Comparison of ENCODE assay signal across 19 cellular contexts in genomic region chr6:136564170-136564569, GRCh38. TPM values are rescaled to one million over a fixed set of nuclear protein-coding genes. Genes with fewer than 3 reads are reported as not detected.
A peak's percentile ranks its signal among the peaks of the same experiment; 100 is the strongest.
DNase-seq lines count a peak whose midpoint lies in the region; ATAC-seq, FAIRE-seq and TF ChIP-seq lines count a peak whose summit lies in the region.
"Had no signal": no experiment of that assay in that cellular context is flagged by ENCODE, and none has a peak within 500 bp of the region (broad histone marks: within the 10 kb centered on the region; RNA-seq: fewer than 3 reads in every experiment).

No MANE protein-coding gene starts in this region.

- H3K4me2 ChIP-seq in K562 (ENCODE audit: insufficient read depth, low read length) = no peak overlapping the region
- no peak overlapping the region for H3K4me2 ChIP-seq in GM23248 (ENCODE audit: unreplicated experiment)

- TF ChIP-seq RAD21 in K562 (CRISPR knock-in tag; conservative IDR thresholded peaks at IDR 0.05 in 1 of 2, IDR thresholded peaks at IDR 0.05 in 1 of 2) = 0 out of 4 replicates have a peak, but pooled peaks of 1 of the 2 experiments have one; percentile 8

- no peak for TF ChIP-seq CTCF in K562 (IDR thresholded peaks at IDR 0.05 in 2 of 3, conservative IDR thresholded peaks at IDR 0.05 in 1 of 3; ENCODE audit: insufficient read depth in 2 of 3, low read depth in 1 of 3, low read length in 3 of 3)
- no peak for TF ChIP-seq CTCF in nephron progenitor cell (IDR thresholded peaks at IDR 0.05)

- TF ChIP-seq EP300 in K562 (IDR thresholded peaks at IDR 0.05; ENCODE audit: low read length) = no peak

- H3K27ac ChIP-seq in CD4-positive, CD25-positive, alpha-beta regulatory T cell (ENCODE audit: insufficient read depth, low read length, poor library complexity, severe bottlenecking) = no peak overlapping the region
- H3K27ac ChIP-seq in K562 (ENCODE audit: extremely low read depth, low read depth, low read length) (peak overlapping the region; percentile 44; the same call in 1 of the 3 replicates), GM23248 (no peak overlapping the region)
- H3K27ac ChIP-seq: adrenal gland; BLaER1 treated with 17β-estradiol and CSF1 and Interleukin-3, amounts not matched to agents 10 nM and 100 nM; upper lobe of left lung had no signal

- no peak for DNase-seq in CD4-positive, CD25-positive, alpha-beta regulatory T cell
- peak; percentile 21 for DNase-seq in KBM-7
- peak in 1 of 4 experiments; percentile 16 for DNase-seq in K562 (ENCODE audit: extremely low read depth in 1 of 4, low spot score in 3 of 4)
- DNase-seq in nephron progenitor cell = no peak
- DNase-seq in activated T-cell treated with anti-CD3 and anti-CD28 coated beads, Interleukin-2, amount 50 U/mL, for 24 hours = no peak
- DNase-seq in ureter (ENCODE audit: low spot score) = no peak
- no peak for DNase-seq in erythroblast (lab: John Stamatoyannopoulos, UW)
- DNase-seq in GM23248 = no peak
- DNase-seq: activated CD4-positive, alpha-beta T cell treated with anti-CD3 and anti-CD28 coated beads for 4 hours; activated gamma-delta T cell treated with Interleukin-2 at 50 U/mL for 16 hours; adrenal gland; MV-4-11; NCI-H1694; NCI-H748 treated with DMSO at 0.1 percent for 48 hours; stimulated activated CD4-positive, alpha-beta T cell treated with anti-CD3 and anti-CD28 coated beads, Interleukin-4, amount 100 ng/mL, for 24 hours; upper lobe of left lung had no signal

- H3K27me3 ChIP-seq in CD4-positive, CD25-positive, alpha-beta regulatory T cell (ENCODE audit: control insufficient read depth, insufficient read depth, low read length) = no peaks in the 10 kb centered on the region
- no peaks in the 10 kb centered on the region for H3K27me3 ChIP-seq in K562 (ENCODE audit: control insufficient read depth in 2 of 2, insufficient read depth in 2 of 2, low read length in 2 of 2)
- no peaks in the 10 kb centered on the region for H3K27me3 ChIP-seq in GM23248 (replicated peaks; ENCODE audit: insufficient read depth)
- H3K27me3 ChIP-seq: adrenal gland; BLaER1 treated with 17β-estradiol and CSF1 and Interleukin-3, amounts not matched to agents 10 nM and 100 nM; upper lobe of left lung had no signal

- FAIRE-seq in K562 (lab: Jason Lieb, UNC) = no peak

- H3K9me3 Mint-ChIP-seq in CD4-positive, CD25-positive, alpha-beta regulatory T cell = no peaks in the 10 kb centered on the region
- no peaks in the 10 kb centered on the region for H3K9me3 Mint-ChIP-seq in nephron progenitor cell
- no peaks in the 10 kb centered on the region for H3K9me3 Mint-ChIP-seq in activated T-cell treated with anti-CD3 and anti-CD28 coated beads, Interleukin-2, amount 50 U/mL, for 24 hours
- H3K9me3 Mint-ChIP-seq: IgD-negative memory B cell; stimulated activated naive CD8-positive, alpha-beta T cell treated with anti-CD3 and anti-CD28 coated beads, Interleukin-15, Interleukin-2, amounts not matched to agents 100 ng/mL and 50 ng/mL, for 24 hours had no signal

- H3K9me2 ChIP-seq in GM23248 (ENCODE audit: insufficient read depth) = no peaks in the 10 kb centered on the region

- intact Hi-C loops in K562 (cut with micrococcal nuclease) = no loop called here

- no peak overlapping the region for H3K9ac ChIP-seq in K562 (ENCODE audit: insufficient read depth in 1 of 2, low read depth in 2 of 2, low read length in 2 of 2)
- H3K9ac ChIP-seq in GM23248 = no peak overlapping the region
- H3K9ac ChIP-seq: BLaER1 treated with 17β-estradiol and CSF1 and Interleukin-3, amounts not matched to agents 10 nM and 100 nM had no signal

- no peaks in the 10 kb centered on the region for H3K9me1 ChIP-seq in K562 (ENCODE audit: control insufficient read depth, insufficient read depth, low read length)

- no peak overlapping the region for H3K4me3 Mint-ChIP-seq in CD4-positive, CD25-positive, alpha-beta regulatory T cell
- no peak overlapping the region for H3K4me3 Mint-ChIP-seq in nephron progenitor cell
- no peak overlapping the region for H3K4me3 Mint-ChIP-seq in activated T-cell treated with anti-CD3 and anti-CD28 coated beads, Interleukin-2, amount 50 U/mL, for 24 hours
- H3K4me3 Mint-ChIP-seq: IgD-negative memory B cell; stimulated activated naive CD8-positive, alpha-beta T cell treated with anti-CD3 and anti-CD28 coated beads, Interleukin-15, Interleukin-2, amounts not matched to agents 100 ng/mL and 50 ng/mL, for 24 hours had no signal

- no peaks in the 10 kb centered on the region for H4K20me1 ChIP-seq in K562 (replicated peaks; ENCODE audit: control insufficient read depth, insufficient read depth, low read length)
- no peaks in the 10 kb centered on the region for H4K20me1 ChIP-seq in GM23248 (ENCODE audit: insufficient read depth)
- H4K20me1 ChIP-seq: BLaER1 treated with 17β-estradiol and CSF1 and Interleukin-3, amounts not matched to agents 10 nM and 100 nM had no signal

- H3K27ac Mint-ChIP-seq in CD4-positive, CD25-positive, alpha-beta regulatory T cell = peak overlapping the region in 2 of 3 donors; percentile 8 to 56
- peak overlapping the region; percentile 4 for H3K27ac Mint-ChIP-seq in nephron progenitor cell
- H3K27ac Mint-ChIP-seq in activated T-cell treated with anti-CD3 and anti-CD28 coated beads, Interleukin-2, amount 50 U/mL, for 24 hours = no peak overlapping the region
- H3K27ac Mint-ChIP-seq: IgD-negative memory B cell; stimulated activated naive CD8-positive, alpha-beta T cell treated with anti-CD3 and anti-CD28 coated beads, Interleukin-15, Interleukin-2, amounts not matched to agents 100 ng/mL and 50 ng/mL, for 24 hours had no signal

- no TSS peak for BruUV-seq in K562 (replicated peaks; lab: Mats Ljungman, UMichigan)

- H3K36me3 ChIP-seq in CD4-positive, CD25-positive, alpha-beta regulatory T cell (ENCODE audit: control insufficient read depth, insufficient read depth, low read length) = peaks cover 82% of the 10 kb centered on the region
- H3K36me3 ChIP-seq in K562 (ENCODE audit: control insufficient read depth, insufficient read depth, low read length) = peaks cover 27% of the 10 kb centered on the region; the same call in 2 of the 3 replicates
- no peaks in the 10 kb centered on the region for H3K36me3 ChIP-seq in GM23248 (ENCODE audit: low read depth)

- no peak overlapping the region for H3K4me3 ChIP-seq in CD4-positive, CD25-positive, alpha-beta regulatory T cell (ENCODE audit: low read depth, low read length)
- H3K4me3 ChIP-seq in K562 (no peak overlapping the region), GM23248 (no peak overlapping the region)
- H3K4me3 ChIP-seq: adrenal gland; BLaER1 treated with 17β-estradiol and CSF1 and Interleukin-3, amounts not matched to agents 10 nM and 100 nM; upper lobe of left lung had no signal

- H2AFZ ChIP-seq in K562 (ENCODE audit: low read depth, low read length) (no peak overlapping the region; the same call in 1 of the 2 replicates), GM23248 (no peak overlapping the region)

- TF ChIP-seq POLR2A in K562 (conservative IDR thresholded peaks at IDR 0.05) = no peak
- TF ChIP-seq POLR2A in erythroblast (IDR thresholded peaks at IDR 0.05; ENCODE audit: low read length) = no peak

- H3F3A ChIP-seq in GM23248 (ENCODE audit: insufficient read depth) = no peaks in the 10 kb centered on the region

- peaks cover 48% of the 10 kb centered on the region for H3K36me3 Mint-ChIP-seq in CD4-positive, CD25-positive, alpha-beta regulatory T cell
- H3K36me3 Mint-ChIP-seq in nephron progenitor cell (ENCODE audit: low read depth) = no peaks in the 10 kb centered on the region
- peaks cover 48% of the 10 kb centered on the region for H3K36me3 Mint-ChIP-seq in activated T-cell treated with anti-CD3 and anti-CD28 coated beads, Interleukin-2, amount 50 U/mL, for 24 hours (ENCODE audit: low read depth)

- peaks cover 14 to 20% (median 17%) of the 10 kb centered on the region in 4 donors for H3K4me1 Mint-ChIP-seq in CD4-positive, CD25-positive, alpha-beta regulatory T cell
- H3K4me1 Mint-ChIP-seq in nephron progenitor cell = peaks cover 24% of the 10 kb centered on the region
- peaks cover 5% of the 10 kb centered on the region for H3K4me1 Mint-ChIP-seq in activated T-cell treated with anti-CD3 and anti-CD28 coated beads, Interleukin-2, amount 50 U/mL, for 24 hours (ENCODE audit: low read depth)

- CTCF ChIA-PET in K562 (lab: Yijun Ruan, JAX; ENCODE audit: low intra/inter-chr PET ratio) = no interaction called here

- H3K79me2 ChIP-seq in K562 (ENCODE audit: control insufficient read depth, insufficient read depth, low read length) = no peaks in the 10 kb centered on the region
- H3K79me2 ChIP-seq in GM23248 (ENCODE audit: insufficient read depth) = no peaks in the 10 kb centered on the region

- ATAC-seq in CD4-positive, CD25-positive, alpha-beta regulatory T cell (ENCODE audit: low read depth in 2 of 2) = no peak
- ATAC-seq in K562 = peak; percentile 53

- no peaks in the 10 kb centered on the region for H3K4me1 ChIP-seq in CD4-positive, CD25-positive, alpha-beta regulatory T cell (ENCODE audit: control insufficient read depth, insufficient read depth, low read length, poor library complexity, severe bottlenecking)
- H3K4me1 ChIP-seq in K562 (replicated peaks in 1 of 2; ENCODE audit: control insufficient read depth in 2 of 2, insufficient read depth in 2 of 2, low read length in 2 of 2) (peaks cover 0 to 36% of the 10 kb centered on the region in 2 experiments; a peak in 4 of 5 replicates), GM23248 (ENCODE audit: insufficient read depth) (no peaks in the 10 kb centered on the region)
- H3K4me1 ChIP-seq: upper lobe of left lung had no signal

- WGBS in K562 (ENCODE audit: insufficient coverage, low coverage, missing lambda C conversion rate) = 27% methylated on average over 1 of the region's 1 CpG
- 71 to 87% methylated on average over 1 of the region's 1 CpG for WGBS in GM23248 (ENCODE audit: low coverage in 1 of 2, low lambda C conversion rate in 2 of 2, missing lambda C conversion rate in 2 of 2), 2 experiments

- POLR2A ChIA-PET in K562 (lab: Yijun Ruan, JAX) = interaction anchor here (1.6 kb wide), 1 partner anchor 12 kb away, joined by 4 read pairs; no protein-coding TSS in a partner anchor

- H3K27me3 Mint-ChIP-seq in CD4-positive, CD25-positive, alpha-beta regulatory T cell = no peaks in the 10 kb centered on the region
- no peaks in the 10 kb centered on the region for H3K27me3 Mint-ChIP-seq in nephron progenitor cell (ENCODE audit: low read depth, poor library complexity)
- no peaks in the 10 kb centered on the region for H3K27me3 Mint-ChIP-seq in activated T-cell treated with anti-CD3 and anti-CD28 coated beads, Interleukin-2, amount 50 U/mL, for 24 hours
- H3K27me3 Mint-ChIP-seq: IgD-negative memory B cell; stimulated activated naive CD8-positive, alpha-beta T cell treated with anti-CD3 and anti-CD28 coated beads, Interleukin-15, Interleukin-2, amounts not matched to agents 100 ng/mL and 50 ng/mL, for 24 hours had no signal

- in situ Hi-C loops in KBM-7 (cut with MboI; ENCODE audit: low pct_unique_long_range_greater_than_20kb, low sequenced_read_pairs) (no loop called here), K562 (cut with MboI) (no loop called here), GM23248 (cut with MboI) (no loop called here)

- H3K9me3 ChIP-seq in CD4-positive, CD25-positive, alpha-beta regulatory T cell (ENCODE audit: control insufficient read depth in 2 of 2, low read length in 2 of 2) = no peaks in the 10 kb centered on the region
- H3K9me3 ChIP-seq in K562 (replicated peaks; ENCODE audit: control insufficient read depth, insufficient read depth, low read depth, low read length) (no peaks in the 10 kb centered on the region), GM23248 (ENCODE audit: low read depth) (no peaks in the 10 kb centered on the region)
- H3K9me3 ChIP-seq: adrenal gland, upper lobe of left lung had no signal

RNA-seq across cellular contexts. Expression of gene MAP7, which starts 13.9 kb away (rescaled TPM):
- 0.72 TPM for total RNA-seq in CD4-positive, CD25-positive, alpha-beta regulatory T cell
- polyA plus RNA-seq in CD4-positive, CD25-positive, alpha-beta regulatory T cell = under 1 TPM; 0.06 to 0.25 (median 0.16) TPM
- 0.67 and 1.5 TPM in 2 replicates for total RNA-seq in K562 (2011; cell fraction: chromatin; rRNA removed; ENCODE audit: low replicate concordance)
- 0.50 and 0.53 TPM in 2 replicates for total RNA-seq in K562 (2011; cell fraction: nucleolus; rRNA removed)
- total RNA-seq in K562 (2011; cell fraction: nucleoplasm; rRNA removed) = 0.88 and 0.99 TPM in 2 replicates
- 6.6 and 7.5 TPM in 2 replicates for total RNA-seq in K562 (2014; rRNA removed)
- total RNA-seq in K562 (2014; rRNA removed; fragmentation: Illumina TruSeq; extraction: Trizol) = 3.9 and 4.2 TPM in 2 replicates
- total RNA-seq in K562 (2015; rRNA removed; fragmentation: Illumina TruSeq; extraction: Trizol) = 7.6 and 7.7 TPM in 2 replicates
- total RNA-seq in K562 (2021) = 6.1 and 7.4 TPM in 2 replicates
- polyA plus RNA-seq in K562 (2011; rRNA removed) = 1.0 and 1.3 TPM in 2 replicates
- polyA plus RNA-seq in K562 (2011; cell fraction: cytosol; rRNA removed) = 0.59 and 0.78 TPM in 2 replicates
- polyA plus RNA-seq in K562 (2011; cell fraction: nucleus; rRNA removed) = 0.93 and 1.6 TPM in 2 replicates
- polyA plus RNA-seq in K562 (2012) = 9.3 and 9.7 TPM in 2 replicates
- 6.7 and 6.9 TPM in 2 replicates for polyA plus RNA-seq in K562 (2014; fragmentation: Illumina TruSeq; extraction: Trizol)
- 1 to 10 TPM in 1 of 2 experiments, under 1 TPM in 1; 0.76 to 1.1 TPM for polyA plus RNA-seq in K562 (2014; fragmentation: Nextera tagmentation; extraction: Ambion mirVana)
- polyA plus RNA-seq in K562 (2014; rRNA removed) = 3.9 and 4.4 TPM in 2 replicates
- polyA minus RNA-seq in K562 (2011; rRNA and poly(A)+ RNA removed) = 0.78 and 1.2 TPM in 2 replicates
- polyA minus RNA-seq in K562 (2011; cell fraction: cytosol; rRNA and poly(A)+ RNA removed) = 1.5 and 1.6 TPM in 2 replicates
- polyA minus RNA-seq in K562 (2011; cell fraction: nucleus; rRNA and poly(A)+ RNA removed) = 0.67 TPM in 2 replicates
- 37.0 TPM for total RNA-seq in ureter
- 0.76 and 1.9 TPM in 2 replicates for total RNA-seq in GM23248 (2014; rRNA removed; shearing (Covaris generic))
- 0.79 TPM in 2 replicates for polyA plus RNA-seq in GM23248 (2016; fragmentation: Nextera tagmentation; extraction: Ambion mirVana)
